Comparison of ENCODE assay signal across 27 cellular contexts in genomic region chr3:191324936-191325335, GRCh38. TPM values are rescaled to one million over a fixed set of nuclear protein-coding genes. Genes with fewer than 3 reads are reported as not detected.
"Had no signal": no experiment of that assay in that cellular context is flagged by ENCODE, and none has a peak within 500 bp of the region (broad histone marks: within the 10 kb centered on the region; RNA-seq: fewer than 3 reads in every experiment).

No MANE protein-coding gene starts in this region.

- ATAC-seq: activated CD4-positive, alpha-beta T cell treated with anti-CD3 and anti-CD28 coated beads for 36 hours; activated CD8-positive, alpha-beta memory T cell treated with anti-CD3 and anti-CD28 coated beads, Interleukin-2, amount 10 ng/mL, durations not matched to agents 7 days and 5 days; activated CD8-positive, alpha-beta T cell treated with anti-CD3 and anti-CD28 coated beads, Interleukin-2, amount 10 ng/mL, durations not matched to agents 7 days and 5 days; activated naive CD4-positive, alpha-beta T cell treated with anti-CD3 and anti-CD28 coated beads, Interleukin-2, amount 50 U/mL, for 72 hours; esophagus mucosa had no signal

- H3K36me3 Mint-ChIP-seq: activated CD4-positive, alpha-beta memory T cell treated with anti-CD3 and anti-CD28 coated beads for 36 hours; activated CD8-positive, alpha-beta memory T cell treated with anti-CD3 and anti-CD28 coated beads, Interleukin-2, amount 10 ng/mL, durations not matched to agents 7 days and 5 days; activated naive CD4-positive, alpha-beta T cell treated with anti-CD3 and anti-CD28 coated beads, Interleukin-2, amount 10 ng/mL, durations not matched to agents 7 days and 5 days; activated naive CD8-positive, alpha-beta T cell treated with anti-CD3 and anti-CD28 coated beads, Interleukin-2, amount 10 ng/mL, durations not matched to agents 7 days and 5 days; brain had no signal

- H3K4me3 Mint-ChIP-seq: activated CD4-positive, alpha-beta memory T cell treated with anti-CD3 and anti-CD28 coated beads for 36 hours; activated CD4-positive, alpha-beta T cell treated with anti-CD3 and anti-CD28 coated beads for 36 hours; activated CD4-positive, alpha-beta T cell treated with anti-CD3 and anti-CD28 coated beads, Interleukin-2, amount 10 ng/mL, durations not matched to agents 24 days and 14 days; activated CD8-positive, alpha-beta memory T cell treated with anti-CD3 and anti-CD28 coated beads, Interleukin-2, amount 10 ng/mL, durations not matched to agents 7 days and 5 days; activated CD8-positive, alpha-beta T cell treated with anti-CD3 and anti-CD28 coated beads, Interleukin-2, amount 10 ng/mL, durations not matched to agents 7 days and 5 days; activated naive CD4-positive, alpha-beta T cell treated with anti-CD3 and anti-CD28 coated beads, Interleukin-2, amount 10 ng/mL, durations not matched to agents 7 days and 5 days; activated naive CD8-positive, alpha-beta T cell treated with anti-CD3 and anti-CD28 coated beads, Interleukin-2, amount 10 ng/mL, durations not matched to agents 7 days and 5 days; activated T-helper 1 cell treated with anti-CD3 and anti-CD28 coated beads, Interleukin-12 subunit alpha, Interleukin-12 subunit beta, Interleukin-2, Interleukin-4 antibody, amounts not matched to agents 30 ng/mL and 10 ng/mL and 1 ng/mL, durations not matched to agents 14 hours and 24 hours and 36 hours had no signal

- DNase-seq: activated CD4-positive, alpha-beta memory T cell treated with anti-CD3 and anti-CD28 coated beads for 36 hours; activated CD4-positive, alpha-beta T cell treated with anti-CD3 and anti-CD28 coated beads for 36 hours; activated CD4-positive, alpha-beta T cell treated with anti-CD3 and anti-CD28 coated beads, Interleukin-2, amount 10 ng/mL, durations not matched to agents 24 days and 14 days; activated CD4-positive, CD25-positive, alpha-beta regulatory T cell; activated CD4-positive, CD25-positive, alpha-beta regulatory T cell treated with anti-CD3 and anti-CD28 coated beads, Interleukin-2, amount 50 U/mL, for 72 hours; activated CD8-positive, alpha-beta memory T cell treated with anti-CD3 and anti-CD28 coated beads, Interleukin-2, amount 10 ng/mL, durations not matched to agents 7 days and 5 days; activated CD8-positive, alpha-beta memory T cell treated with anti-CD3 and anti-CD28 coated beads, Interleukin-2, amount 50 U/mL, for 4 hours; activated CD8-positive, alpha-beta T cell treated with anti-CD3 and anti-CD28 coated beads, Interleukin-2, amount 10 ng/mL, durations not matched to agents 7 days and 5 days; activated effector memory CD4-positive, alpha-beta T cell treated with anti-CD3 and anti-CD28 coated beads, Interleukin-2, amount 50 U/mL, for 16 hours; activated naive CD4-positive, alpha-beta T cell treated with anti-CD3 and anti-CD28 coated beads, Interleukin-2, amount 10 ng/mL, durations not matched to agents 7 days and 5 days; activated naive CD8-positive, alpha-beta T cell treated with anti-CD3 and anti-CD28 coated beads, Interleukin-2, amount 10 ng/mL, durations not matched to agents 7 days and 5 days; activated T-cell treated with anti-CD3 and anti-CD28 coated beads, Interleukin-2, amount 50 U/mL, for 1 hour; activated T-cell treated with anti-CD3 and anti-CD28 coated beads, Interleukin-2, amount 50 U/mL, for 48 hours; caudate nucleus; colonic mucosa; effector CD8-positive, alpha-beta T cell; head of caudate nucleus; T-helper 2 cell had no signal

- H3K9me3 Mint-ChIP-seq: activated CD4-positive, alpha-beta memory T cell treated with anti-CD3 and anti-CD28 coated beads for 36 hours; activated naive CD4-positive, alpha-beta T cell treated with anti-CD3 and anti-CD28 coated beads, Interleukin-2, amount 10 ng/mL, durations not matched to agents 7 days and 5 days; activated T-helper 1 cell treated with anti-CD3 and anti-CD28 coated beads, Interleukin-12 subunit alpha, Interleukin-12 subunit beta, Interleukin-2, Interleukin-4 antibody, amounts not matched to agents 30 ng/mL and 10 ng/mL and 1 ng/mL, durations not matched to agents 14 hours and 24 hours and 36 hours; activated T-helper 2 cell treated with anti-CD3 and anti-CD28 coated beads, Interferon-gamma antibody, Interleukin-2, Interleukin-4, amounts not matched to agents 10 μg/mL and 5 μg/mL and 100 μg/mL, durations not matched to agents 14 hours and 24 hours and 36 hours; brain had no signal

- H3K27ac Mint-ChIP-seq: activated CD4-positive, alpha-beta memory T cell treated with anti-CD3 and anti-CD28 coated beads for 36 hours; activated CD4-positive, alpha-beta T cell treated with anti-CD3 and anti-CD28 coated beads for 36 hours; activated CD4-positive, alpha-beta T cell treated with anti-CD3 and anti-CD28 coated beads, Interleukin-2, amount 10 ng/mL, durations not matched to agents 24 days and 14 days; activated CD8-positive, alpha-beta memory T cell treated with anti-CD3 and anti-CD28 coated beads, Interleukin-2, amount 10 ng/mL, durations not matched to agents 7 days and 5 days; activated CD8-positive, alpha-beta T cell treated with anti-CD3 and anti-CD28 coated beads, Interleukin-2, amount 10 ng/mL, durations not matched to agents 7 days and 5 days; activated naive CD4-positive, alpha-beta T cell treated with anti-CD3 and anti-CD28 coated beads, Interleukin-2, amount 10 ng/mL, durations not matched to agents 7 days and 5 days; activated naive CD4-positive, alpha-beta T cell treated with anti-CD3 and anti-CD28 coated beads, Interleukin-2, amount 50 U/mL, for 72 hours; activated naive CD8-positive, alpha-beta T cell treated with anti-CD3 and anti-CD28 coated beads, Interleukin-2, amount 10 ng/mL, durations not matched to agents 7 days and 5 days; activated T-helper 1 cell treated with anti-CD3 and anti-CD28 coated beads, Interleukin-12 subunit alpha, Interleukin-12 subunit beta, Interleukin-2, Interleukin-4 antibody, amounts not matched to agents 30 ng/mL and 10 ng/mL and 1 ng/mL, durations not matched to agents 14 hours and 24 hours and 36 hours; activated T-helper 2 cell treated with anti-CD3 and anti-CD28 coated beads, Interferon-gamma antibody, Interleukin-2, Interleukin-4, amounts not matched to agents 10 μg/mL and 5 μg/mL and 100 μg/mL, durations not matched to agents 14 hours and 24 hours and 36 hours had no signal

- H3K4me3 ChIP-seq: ascending aorta, colonic mucosa had no signal

RNA-seq across cellular contexts. Expression of gene UTS2B, which starts 5.4 kb away (rescaled TPM):
- total RNA-seq: activated CD4-positive, alpha-beta memory T cell treated with anti-CD3 and anti-CD28 coated beads for 36 hours; activated CD4-positive, alpha-beta T cell treated with anti-CD3 and anti-CD28 coated beads for 36 hours; activated CD4-positive, alpha-beta T cell treated with anti-CD3 and anti-CD28 coated beads, Interleukin-2, amount 10 ng/mL, durations not matched to agents 24 days and 14 days; activated CD8-positive, alpha-beta memory T cell treated with anti-CD3 and anti-CD28 coated beads for 36 hours; activated CD8-positive, alpha-beta memory T cell treated with anti-CD3 and anti-CD28 coated beads, Interleukin-2, amount 10 ng/mL, durations not matched to agents 7 days and 5 days; activated CD8-positive, alpha-beta T cell treated with anti-CD3 and anti-CD28 coated beads, Interleukin-2, amount 10 ng/mL, durations not matched to agents 7 days and 5 days; activated naive CD4-positive, alpha-beta T cell treated with anti-CD3 and anti-CD28 coated beads, Interleukin-2, amount 50 U/mL, for 72 hours; activated naive CD8-positive, alpha-beta T cell treated with anti-CD3 and anti-CD28 coated beads, Interleukin-2, amount 10 ng/mL, durations not matched to agents 7 days and 5 days; activated T-helper 1 cell treated with anti-CD3 and anti-CD28 coated beads, Interleukin-12 subunit alpha, Interleukin-12 subunit beta, Interleukin-2, Interleukin-4 antibody, amounts not matched to agents 30 ng/mL and 10 ng/mL and 1 ng/mL, durations not matched to agents 14 hours and 24 hours and 36 hours; dermis microvascular lymphatic vessel endothelial cell; esophagus mucosa; T-helper 1 cell treated with Interleukin-12 subunit alpha and Interleukin-12 subunit beta and Interleukin-4 antibody, amounts not matched to agents 30 ng/mL and 1 ng/mL, for 36 hours had no signal
